29 cellular contexts compared by ENCODE assay signal in the genomic region with DNA sequence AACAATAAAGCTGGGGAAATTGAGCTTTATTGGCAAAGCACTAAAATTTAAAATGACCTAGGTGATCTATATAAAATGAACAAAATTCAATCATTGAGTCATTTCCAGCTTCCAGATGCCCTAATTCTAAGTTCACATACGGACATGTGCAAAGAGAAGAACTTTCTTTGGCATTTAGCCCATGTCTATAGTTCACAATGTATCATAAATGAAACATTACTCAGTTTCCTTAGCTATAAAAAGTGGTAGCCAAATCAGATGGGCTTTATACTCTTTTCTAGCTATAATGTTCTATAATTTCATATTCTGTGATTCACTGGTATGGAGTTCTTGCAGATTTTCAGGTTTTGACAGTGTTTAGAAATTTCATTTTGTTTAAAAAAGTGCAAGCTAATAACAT.
"Had no signal": no experiment of that assay in that cellular context is flagged by ENCODE, and none has a peak within 500 bp of the region (broad histone marks: within the 10 kb centered on the region; RNA-seq: fewer than 3 reads in every experiment).

No MANE protein-coding gene starts in this region.

- H3K4me1 ChIP-seq: colonic mucosa, left ventricle myocardium inferior, thyroid gland, upper lobe of left lung had no signal

- H3K4me3 ChIP-seq: colonic mucosa, left ventricle myocardium inferior, lung, smooth muscle cell, thyroid gland, upper lobe of left lung had no signal

- H3K4me2 ChIP-seq: smooth muscle cell had no signal

- H3K9me3 ChIP-seq: colonic mucosa, neutrophil, thyroid gland, upper lobe of left lung had no signal

- H3K27ac ChIP-seq: colonic mucosa, left ventricle myocardium inferior, neutrophil, thyroid gland, upper lobe of left lung, WERI-Rb-1 had no signal

- DNase-seq: activated CD4-positive, alpha-beta memory T cell treated with anti-CD3 and anti-CD28 coated beads, Interleukin-2, amount 10 ng/mL, durations not matched to agents 7 days and 5 days; activated CD4-positive, alpha-beta T cell treated with anti-CD3 and anti-CD28 coated beads, Interleukin-2, amount 10 ng/mL, durations not matched to agents 24 days and 14 days; activated CD8-positive, alpha-beta memory T cell treated with anti-CD3 and anti-CD28 coated beads, Interleukin-2, amount 50 U/mL, for 48 hours; activated gamma-delta T cell; activated naive CD4-positive, alpha-beta T cell treated with anti-CD3 and anti-CD28 coated beads, Interleukin-2, amount 10 ng/mL, durations not matched to agents 7 days and 5 days; activated T-cell treated with anti-CD3 and anti-CD28 coated beads, Interleukin-2, amount 50 U/mL, for 24 hours; amniotic stem cell; colonic mucosa; effector memory CD8-positive, alpha-beta T cell; islet precursor cell; left ventricle myocardium inferior; stimulated activated CD4-positive, alpha-beta T cell treated with anti-CD3 and anti-CD28 coated beads, Interleukin-1b, Interleukin-23, amount 100 ng/mL, for 48 hours; stimulated activated CD4-positive, alpha-beta T cell treated with anti-CD3 and anti-CD28 coated beads, Interleukin-4, amount 100 ng/mL, for 4 hours; stimulated activated CD8-positive, alpha-beta memory T cell treated with anti-CD3 and anti-CD28 coated beads, Interleukin-4, amount 100 ng/mL, for 48 hours; stimulated activated naive CD8-positive, alpha-beta T cell treated with anti-CD3 and anti-CD28 coated beads, Interleukin-15, amount 100 ng/mL, for 72 hours; SW 1271; T-helper 17 cell; T1000; thyroid gland; upper lobe of left lung; WERI-Rb-1 had no signal

- H3K36me3 ChIP-seq: colonic mucosa, left ventricle myocardium inferior, neutrophil, thyroid gland, upper lobe of left lung, WERI-Rb-1 had no signal

- ATAC-seq: activated CD4-positive, CD25-positive, alpha-beta regulatory T cell treated with anti-CD3 and anti-CD28 coated beads, Interleukin-2, amount 50 U/mL, for 24 hours; effector memory CD8-positive, alpha-beta T cell; esophagus mucosa; sciatic nerve; stimulated activated memory B cell treated with anti-CD40 and anti-IgM and Interleukin-4, amounts not matched to agents 10 μg/mL and 1 μg/mL and 100 μg/mL, for 72 hours; stimulated activated naive CD8-positive, alpha-beta T cell treated with anti-CD3 and anti-CD28 coated beads, Interleukin-15, amount 100 ng/mL, for 72 hours; T-helper 17 cell had no signal

- FAIRE-seq: frontal cortex had no signal

- H3K27me3 ChIP-seq: colonic mucosa, neutrophil, thyroid gland, upper lobe of left lung had no signal
